12 cellular contexts compared by ENCODE assay signal in the genomic region with DNA sequence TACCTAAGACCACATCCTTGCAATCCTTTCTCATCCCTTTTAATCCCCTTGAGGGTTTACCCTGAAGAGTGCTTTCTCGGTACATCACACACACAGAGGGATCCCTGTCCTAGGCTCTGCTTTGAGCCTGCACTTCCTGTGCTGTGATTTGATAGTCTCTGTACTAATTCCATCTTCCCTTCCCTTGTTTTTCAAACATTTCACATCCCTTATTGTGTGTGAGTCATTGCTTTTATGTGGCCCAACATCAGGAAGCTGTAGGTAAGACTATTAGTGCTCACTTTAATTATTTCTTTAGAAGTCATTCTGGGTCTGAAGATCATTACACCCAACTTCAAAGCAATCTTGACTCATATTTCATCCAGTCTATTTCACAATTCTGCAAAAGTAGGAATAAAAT. TPM values are rescaled to one million over a fixed set of nuclear protein-coding genes. Genes with fewer than 3 reads are reported as not detected.
DNase-seq lines count a peak whose midpoint lies in the region; ATAC-seq and TF ChIP-seq lines count a peak whose summit lies in the region.
"Had no signal": no experiment of that assay in that cellular context is flagged by ENCODE, and none has a peak within 500 bp of the region (broad histone marks: within the 10 kb centered on the region; RNA-seq: fewer than 3 reads in every experiment).

No MANE protein-coding gene starts in this region.

- H3K4me3 ChIP-seq in adipocyte (ENCODE audit: low read length) (no peak overlapping the region), foreskin fibroblast (ENCODE audit: low read depth in 1 of 2, low read length in 2 of 2) (no peak overlapping the region)
- H3K4me3 ChIP-seq: ovary, vagina had no signal

- ATAC-seq in HG03025 (IDR thresholded peaks at IDR 0.05; ENCODE audit: low FRiP score, unreplicated experiment) (no peak), HG03442 (IDR thresholded peaks at IDR 0.05; ENCODE audit: unreplicated experiment) (no peak)

- TF ChIP-seq CTCF in foreskin fibroblast (IDR thresholded peaks at IDR 0.05; ENCODE audit: low read depth, low read length) = no peak

- no peaks in the 10 kb centered on the region for H3K9me3 ChIP-seq in adipocyte (ENCODE audit: control insufficient read depth, low read length)
- H3K9me3 ChIP-seq: ovary, vagina had no signal

- peaks cover 5% of the 10 kb centered on the region for H3K4me1 ChIP-seq in adipocyte (ENCODE audit: control insufficient read depth, insufficient read depth, low read length)
- H3K4me1 ChIP-seq: vagina had no signal

- H3K36me3 ChIP-seq in adipocyte (ENCODE audit: control insufficient read depth, insufficient read depth, low read length, severe bottlenecking) = no peaks in the 10 kb centered on the region
- H3K36me3 ChIP-seq: ovary, vagina had no signal

- no peaks in the 10 kb centered on the region for H3K27me3 ChIP-seq in adipocyte (replicated peaks; ENCODE audit: control insufficient read depth, insufficient read depth, low read length)
- H3K27me3 ChIP-seq: ovary, vagina had no signal

- H3K9ac ChIP-seq in adipocyte (ENCODE audit: low read length) = peak overlapping the region; percentile 10

- peak; percentile 40 for DNase-seq in CD1c-positive myeloid dendritic cell (ENCODE audit: extremely low spot score)
- peak; percentile 8 for DNase-seq in LHCN-M2 (ENCODE audit: low read depth)
- peak; percentile 11 for DNase-seq in adipocyte (ENCODE audit: low read depth)
- DNase-seq in foreskin fibroblast = peak; percentile 24 to 50
- DNase-seq in C1 segment of cervical spinal cord (lab: John Stamatoyannopoulos, UW) = no peak
- no peak for DNase-seq in activated CD8-positive, alpha-beta memory T cell treated with anti-CD3 and anti-CD28 coated beads, Interleukin-2, amount 50 U/mL, for 48 hours
- DNase-seq: activated B cell treated with CpG ODN at 0.5 μM for 24 hours, left ventricle myocardium superior had no signal

RNA-seq across cellular contexts. Expression of gene ANKEF1, which starts 57.2 kb away (rescaled TPM):
- 0.23 and 0.26 TPM in 2 replicates for total RNA-seq in LHCN-M2 (2014; rRNA removed)
- polyA plus RNA-seq in LHCN-M2 (2012) = not detected

Comparison
In these comparisons a context has a peak if more than half of its experiments do, and no peak if none do; other contexts are left out.
1. DNase-seq: peak in CD1c-positive myeloid dendritic cell (single experiment), LHCN-M2 (single experiment), adipocyte (single experiment) and foreskin fibroblast (2 of 2); none in C1 segment of cervical spinal cord (0 of 14) and activated CD8-positive, alpha-beta memory T cell treated with anti-CD3 and anti-CD28 coated beads, Interleukin-2, amount 50 U/mL, for 48 hours (single experiment).